8 cellular contexts compared by ENCODE assay signal in the genomic region with DNA sequence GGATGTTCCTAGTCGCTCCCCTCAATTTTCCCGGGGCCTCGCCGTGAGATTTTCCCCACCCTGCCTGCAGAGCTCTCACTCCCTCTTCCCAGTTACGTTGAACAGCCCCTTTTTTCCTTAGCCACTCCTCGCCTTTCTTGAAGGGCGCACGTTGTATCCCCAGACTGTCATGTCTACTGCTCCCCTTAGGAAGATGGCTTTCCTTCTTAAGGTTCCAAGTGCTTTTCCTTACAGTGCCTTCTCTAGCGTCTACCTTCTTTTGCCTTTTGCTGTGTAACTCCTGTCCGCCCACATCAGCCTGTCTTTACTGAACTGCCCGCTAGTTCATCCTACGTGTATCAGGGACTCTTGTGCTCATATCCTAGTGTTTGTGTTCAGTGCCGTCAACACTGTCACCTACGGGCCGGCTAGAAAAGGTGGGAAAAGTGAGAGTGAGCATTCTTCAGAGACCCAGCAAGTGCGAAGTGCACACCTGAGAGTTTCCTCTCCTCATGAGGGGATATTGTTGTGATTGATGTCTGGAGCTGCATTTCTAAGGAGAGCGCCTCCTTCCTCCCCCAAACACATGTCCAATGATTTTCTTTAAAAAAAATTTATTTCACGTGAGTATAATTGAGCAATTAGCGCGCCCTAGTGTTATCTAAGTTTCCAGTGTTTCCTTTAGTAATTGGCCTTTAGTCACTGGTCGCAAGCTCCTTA. TPM values are rescaled to one million over a fixed set of nuclear protein-coding genes. Genes with fewer than 3 reads are reported as not detected.
DNase-seq lines count a peak whose midpoint lies in the region; ATAC-seq and TF ChIP-seq lines count a peak whose summit lies in the region.

No MANE protein-coding gene starts in this region.

- POLR2A ChIA-PET in BJ (lab: Charles Lee), result interaction anchor here (0.5 to 1.0 kb wide), 3 partner anchors 18 to 107 kb away, joined by 3 to 4 read pairs (median 3); a partner anchor contains a TSS
- POLR2A ChIA-PET in naive thymus-derived CD8-positive, alpha-beta T cell (lab: Charles Lee), result interaction anchor here (0.5 to 4.2 kb wide), 15 partner anchors 14 to 1880 kb away, joined by 3 to 50 read pairs (median 6); a partner anchor contains a TSS

- TF ChIP-seq CTCF in BJ (IDR thresholded peaks at IDR 0.05; ENCODE audit: insufficient read depth, low read depth, low read length) (0 out of 2 replicates have a peak, but pooled peaks have one; percentile 1), GM20000 (IDR thresholded peaks at IDR 0.05; ENCODE audit: extremely low read depth, missing control alignments) (peak; percentile 19)

- H3K9me3 Mint-ChIP-seq in activated T-cell treated with anti-CD3 and anti-CD28 coated beads, Interleukin-2, amount 50 U/mL, for 24 hours, result no peaks in the 10 kb centered on the region
- no peaks in the 10 kb centered on the region for H3K9me3 Mint-ChIP-seq in naive thymus-derived CD8-positive, alpha-beta T cell

- peaks cover 47% of the 10 kb centered on the region for H3K36me3 Mint-ChIP-seq in activated T-cell treated with anti-CD3 and anti-CD28 coated beads, Interleukin-2, amount 50 U/mL, for 24 hours (ENCODE audit: low read depth)
- H3K36me3 Mint-ChIP-seq in naive thymus-derived CD8-positive, alpha-beta T cell, result peaks cover 0 to 11% (median 0%) of the 10 kb centered on the region in 3 donors

- H3K36me3 ChIP-seq in BJ (ENCODE audit: control insufficient read depth, insufficient read depth, low read length), result peaks cover 2% of the 10 kb centered on the region; the same call in 1 of the 2 replicates

- H3K4me1 Mint-ChIP-seq in activated T-cell treated with anti-CD3 and anti-CD28 coated beads, Interleukin-2, amount 50 U/mL, for 24 hours (ENCODE audit: low read depth), result peaks cover 35% of the 10 kb centered on the region
- H3K4me1 Mint-ChIP-seq in naive thymus-derived CD8-positive, alpha-beta T cell, result peaks cover 7 to 47% (median 36%) of the 10 kb centered on the region in 4 donors

- H3K27ac Mint-ChIP-seq in activated T-cell treated with anti-CD3 and anti-CD28 coated beads, Interleukin-2, amount 50 U/mL, for 24 hours, result peak overlapping the region; percentile 94
- peak overlapping the region; percentile 67 to 99 (median 94) for H3K27ac Mint-ChIP-seq in naive thymus-derived CD8-positive, alpha-beta T cell

- ATAC-seq in naive thymus-derived CD8-positive, alpha-beta T cell, result peak; percentile 15 to 19
- ATAC-seq in GM21390 (IDR thresholded peaks at IDR 0.05; ENCODE audit: unreplicated experiment) (no peak), HG03460 (IDR thresholded peaks at IDR 0.05; ENCODE audit: unreplicated experiment) (no peak)

- peak overlapping the region; percentile 76 for H3K4me3 ChIP-seq in BJ (ENCODE audit: low read depth, low read length)

- H3K4me3 Mint-ChIP-seq in activated T-cell treated with anti-CD3 and anti-CD28 coated beads, Interleukin-2, amount 50 U/mL, for 24 hours, result peak overlapping the region; percentile 95
- H3K4me3 Mint-ChIP-seq in naive thymus-derived CD8-positive, alpha-beta T cell, result peak overlapping the region; percentile 86 to 100 (median 95)

- CTCF ChIA-PET in BJ (lab: Yijun Ruan, JAX), result interaction anchor here (0.6 to 3.9 kb wide), 10 partner anchors 7 to 436 kb away, joined by 3 to 29 read pairs (median 3); a partner anchor contains a TSS

- no peak for DNase-seq in BJ (ENCODE audit: low read depth)
- DNase-seq in GM20000 (ENCODE audit: low spot score), result peak; percentile 39
- DNase-seq in NCI-H524 treated with DMSO at 0.1 percent for 48 hours (lab: John Stamatoyannopoulos, UW), result peak; percentile 24
- DNase-seq in activated T-cell treated with anti-CD3 and anti-CD28 coated beads, Interleukin-2, amount 50 U/mL, for 24 hours, result peak; percentile 50
- DNase-seq in fibroblast of gingiva (ENCODE audit: low read depth), result peak; percentile 24
- peak in 7 of 10 donors; percentile 4 to 39 (median 26) for DNase-seq in naive thymus-derived CD8-positive, alpha-beta T cell

- no peaks in the 10 kb centered on the region for H3K27me3 Mint-ChIP-seq in activated T-cell treated with anti-CD3 and anti-CD28 coated beads, Interleukin-2, amount 50 U/mL, for 24 hours
- H3K27me3 Mint-ChIP-seq in naive thymus-derived CD8-positive, alpha-beta T cell, result no peaks in the 10 kb centered on the region

- no peaks in the 10 kb centered on the region for H3K27me3 ChIP-seq in BJ (ENCODE audit: control insufficient read depth, insufficient read depth, low read length)

RNA-seq across cellular contexts. Expression of a gene that starts 0.8 kb away (rescaled TPM):
- 16.6 and 16.9 TPM in 2 replicates for polyA plus RNA-seq in BJ (2011; rRNA removed)
- polyA minus RNA-seq in BJ (2011; rRNA and poly(A)+ RNA removed), result 2.2 and 2.6 TPM in 2 replicates
- 10 to 100 TPM; 35.7 to 36.1 TPM for total RNA-seq in naive thymus-derived CD8-positive, alpha-beta T cell
- polyA plus RNA-seq in naive thymus-derived CD8-positive, alpha-beta T cell, result 10 to 100 TPM; 38.1 to 39.3 (median 38.8) TPM

RNA-seq across cellular contexts. Expression of a gene that starts 19.5 kb away (rescaled TPM):
- polyA plus RNA-seq in BJ (2011; rRNA removed), result 19.4 and 27.2 TPM in 2 replicates
- polyA minus RNA-seq in BJ (2011; rRNA and poly(A)+ RNA removed), result 15.0 and 20.3 TPM in 2 replicates
- total RNA-seq in naive thymus-derived CD8-positive, alpha-beta T cell, result 10 to 100 TPM; 68.4 to 75.6 TPM
- polyA plus RNA-seq in naive thymus-derived CD8-positive, alpha-beta T cell, result 10 to 100 TPM; 17.9 to 23.4 (median 21.4) TPM

Comparison
In these comparisons a context has a peak if more than half of its experiments do, and no peak if none do; other contexts are left out.
1. ATAC-seq: peak in naive thymus-derived CD8-positive, alpha-beta T cell (2 of 2); none in GM21390 (single experiment) and HG03460 (single experiment).